ENCODE assay signal across 15 cellular contexts in genomic region chr3:122365073-122365472, GRCh38. TPM values are rescaled to one million over a fixed set of nuclear protein-coding genes. Genes with fewer than 3 reads are reported as not detected.
A peak's percentile ranks its signal among the peaks of the same experiment; 100 is the strongest.
DNase-seq lines count a peak whose midpoint lies in the region; ATAC-seq and TF ChIP-seq lines count a peak whose summit lies in the region.
"Had no signal": no experiment of that assay in that cellular context is flagged by ENCODE, and none has a peak within 500 bp of the region (broad histone marks: within the 10 kb centered on the region; RNA-seq: fewer than 3 reads in every experiment).

No MANE protein-coding gene starts in this region.

- H3K27me3 ChIP-seq in body of pancreas, result no peaks in the 10 kb centered on the region
- H3K27me3 ChIP-seq: BLaER1 had no signal

- H3K27ac Mint-ChIP-seq in Calu3 (ENCODE audit: unreplicated experiment), result peak overlapping the region; percentile 85
- H3K27ac Mint-ChIP-seq: T-helper 17 cell had no signal

- no peaks in the 10 kb centered on the region for H3K27me3 Mint-ChIP-seq in Calu3 (ENCODE audit: unreplicated experiment)
- H3K27me3 Mint-ChIP-seq: T-helper 17 cell had no signal

- TF ChIP-seq POLR2A in body of pancreas (IDR thresholded peaks at IDR 0.05), result no peak

- H3K4me3 ChIP-seq in body of pancreas, result no peak overlapping the region
- H3K4me3 ChIP-seq: BLaER1, left ventricle myocardium inferior had no signal

- intact Hi-C loops in Calu3 (cut with micrococcal nuclease; ENCODE audit: unreplicated experiment), result no loop called here
- intact Hi-C loops in body of pancreas (cut with DNase I), result no loop called here

- TF ChIP-seq CTCF in Calu3 (IDR thresholded peaks at IDR 0.05; ENCODE audit: unreplicated experiment), result no peak
- TF ChIP-seq CTCF in body of pancreas (IDR thresholded peaks at IDR 0.05), result no peak

- H3K36me3 ChIP-seq in body of pancreas (replicated peaks in 1 of 2; ENCODE audit: insufficient read depth in 1 of 2, low read depth in 2 of 2), result no peaks in the 10 kb centered on the region

- TSS peak; percentile 18 for BruUV-seq in Calu3 (replicated peaks; lab: Mats Ljungman, UMichigan)

- CTCF ChIA-PET in Calu3 (lab: Charles Lee), result interaction anchor here (2.0 to 2.8 kb wide), 2 partner anchors 19 to 59 kb away, joined by 5 to 17 read pairs; partner anchors contain the start of genes FAM162A and MIX23

- ATAC-seq in GM19043 (IDR thresholded peaks at IDR 0.05; ENCODE audit: low read depth, unreplicated experiment), result peak; percentile 17
- ATAC-seq in HG03354 (IDR thresholded peaks at IDR 0.05; ENCODE audit: poor library complexity, severe bottlenecking, unreplicated experiment), result peak; percentile 43
- peak; percentile 31 for ATAC-seq in body of pancreas
- ATAC-seq: T-helper 17 cell had no signal

- peak overlapping the region; percentile 71 to 88 (median 82) for H3K27ac ChIP-seq in body of pancreas
- H3K27ac ChIP-seq: BLaER1, left ventricle myocardium inferior had no signal

- H3K4me1 ChIP-seq in body of pancreas, result peaks cover 56% of the 10 kb centered on the region
- H3K4me1 ChIP-seq: BLaER1, left ventricle myocardium inferior had no signal

- 45 to 75% methylated on average over 1 of the region's 1 CpG for WGBS in body of pancreas, 2 donors

- H3K36me3 Mint-ChIP-seq in Calu3 (ENCODE audit: insufficient read depth, unreplicated experiment), result peaks cover 11% of the 10 kb centered on the region

- no peaks in the 10 kb centered on the region for H3K9me3 Mint-ChIP-seq in Calu3 (ENCODE audit: low read depth, unreplicated experiment)

- H3K9me3 ChIP-seq in body of pancreas, result no peaks in the 10 kb centered on the region
- H3K9me3 ChIP-seq: BLaER1, left ventricle myocardium inferior had no signal

- H3K4me1 Mint-ChIP-seq in Calu3 (ENCODE audit: low read depth, unreplicated experiment), result peaks cover 30% of the 10 kb centered on the region

- DNase-seq in Calu3, result no peak
- DNase-seq in body of pancreas, result no peak
- DNase-seq in dedifferentiated amniotic fluid mesenchymal stem cell (ENCODE audit: extremely low spot score), result no peak
- DNase-seq in NCI-H187 (lab: John Stamatoyannopoulos, UW), result no peak
- DNase-seq in activated gamma-delta T cell (lab: John Stamatoyannopoulos, UW), result no peak
- DNase-seq in NCI-H1092 (lab: John Stamatoyannopoulos, UW), result no peak
- DNase-seq: head of caudate nucleus; left ventricle myocardium inferior; NCI-H226; stimulated activated CD8-positive, alpha-beta memory T cell treated with anti-CD3 and anti-CD28 coated beads, Interleukin-4, amount 100 ng/mL, for 48 hours; T-helper 17 cell had no signal

- peak overlapping the region; percentile 36 for H3K4me3 Mint-ChIP-seq in Calu3 (ENCODE audit: low read depth, unreplicated experiment)
- H3K4me3 Mint-ChIP-seq: T-helper 17 cell had no signal

RNA-seq across cellular contexts. Expression of gene MIX23, which starts 18.0 kb away (rescaled TPM):
- total RNA-seq in Calu3 (2022) (39.6 and 50.9 TPM in 2 replicates), body of pancreas (10 to 100 TPM; 17.6 to 36.6 TPM)

RNA-seq across cellular contexts. Expression of gene FAM162A, which starts 18.9 kb away (rescaled TPM):
- 34.3 and 38.0 TPM in 2 replicates for total RNA-seq in Calu3 (2022)
- total RNA-seq in body of pancreas, result 10 to 100 TPM in 1 of 2 donors, 1 to 10 TPM in 1; 8.6 to 24.1 TPM

RNA-seq across cellular contexts. Expression of gene CSTA, which starts 40.0 kb away (rescaled TPM):
- not detected in 2 replicates for total RNA-seq in Calu3 (2022)
- total RNA-seq in body of pancreas, result 1 to 10 TPM in 1 of 2 donors, not detected in 1; 1.3 TPM
- total RNA-seq: activated CD8-positive, alpha-beta memory T cell treated with anti-CD3 and anti-CD28 coated beads for 36 hours had no signal

RNA-seq across cellular contexts. Expression of gene WDR5B, which starts 50.8 kb away (rescaled TPM):
- total RNA-seq in Calu3 (2022) (7.2 and 7.9 TPM in 2 replicates), body of pancreas (1 to 10 TPM; 5.6 to 6.2 TPM)
